ENCODE assay signal across 11 cellular contexts in the genomic region with DNA sequence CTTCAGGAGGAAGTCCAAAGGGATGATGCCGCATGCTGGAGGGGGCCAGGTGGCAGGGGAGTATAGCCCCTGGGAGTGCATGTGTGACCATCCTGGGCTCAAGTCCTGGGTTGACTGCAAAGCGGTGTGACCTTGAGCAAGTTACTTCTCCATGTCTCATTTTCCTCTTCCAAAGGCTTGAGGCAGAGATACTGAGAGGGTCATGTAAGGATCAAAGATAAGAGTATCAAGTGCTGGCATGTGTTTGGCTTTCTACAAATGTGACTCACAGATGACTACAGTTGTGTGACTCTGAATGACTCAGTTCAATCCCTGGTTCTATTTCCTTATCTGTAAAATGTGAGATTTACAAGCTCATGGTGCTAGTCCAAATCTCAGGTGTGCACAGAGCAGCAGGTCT. TPM values are rescaled to one million over a fixed set of nuclear protein-coding genes. Genes with fewer than 3 reads are reported as not detected.
A peak's percentile ranks its signal among the peaks of the same experiment; 100 is the strongest.
DNase-seq lines count a peak whose midpoint lies in the region; ATAC-seq, FAIRE-seq and TF ChIP-seq lines count a peak whose summit lies in the region.
"Had no signal": no experiment of that assay in that cellular context is flagged by ENCODE, and none has a peak within 500 bp of the region (broad histone marks: within the 10 kb centered on the region; RNA-seq: fewer than 3 reads in every experiment).

No MANE protein-coding gene starts in this region.

- H3K4me3 ChIP-seq in HUES48 (ENCODE audit: low read depth, low read length) (no peak overlapping the region), bronchial epithelial cell (ENCODE audit: low read depth, low read length) (no peak overlapping the region), lower lobe of right lung (no peak overlapping the region)
- H3K4me3 ChIP-seq: ovary had no signal

- H3K36me3 ChIP-seq in HUES48 (ENCODE audit: control insufficient read depth, insufficient read depth, low read length) (no peaks in the 10 kb centered on the region), bronchial epithelial cell (ENCODE audit: control insufficient read depth, insufficient read depth, low read length) (no peaks in the 10 kb centered on the region), lower lobe of right lung (no peaks in the 10 kb centered on the region)
- H3K36me3 ChIP-seq: ovary had no signal

- H3K9ac ChIP-seq in HUES48 (ENCODE audit: low read depth, low read length) = no peak overlapping the region

- DNase-seq in bronchial epithelial cell (ENCODE audit: low read depth) (peak; percentile 99), lower lobe of right lung (no peak), GM13977 (ENCODE audit: low spot score) (no peak)
- no peak for DNase-seq in stimulated activated CD4-positive, alpha-beta T cell treated with anti-CD3 and anti-CD28 coated beads, Interleukin-2, amount 100 ng/mL, for 24 hours
- DNase-seq: NCI-H2029 treated with DMSO at 0.1 percent for 48 hours, ovary had no signal

- no peak for TF ChIP-seq CTCF in C4-2B (conservative IDR thresholded peaks at IDR 0.05)
- TF ChIP-seq CTCF in bronchial epithelial cell (IDR thresholded peaks at IDR 0.05; ENCODE audit: insufficient read depth, low read length, severe bottlenecking) = no peak
- TF ChIP-seq CTCF in lower lobe of right lung (IDR thresholded peaks at IDR 0.05) = no peak
- TF ChIP-seq CTCF in GM13977 (IDR thresholded peaks at IDR 0.05; ENCODE audit: extremely low read depth, insufficient read depth, missing control alignments) = no peak

- H3K9me3 ChIP-seq in HUES48 (ENCODE audit: control insufficient read depth, insufficient read depth, low read length) (no peaks in the 10 kb centered on the region), lower lobe of right lung (no peaks in the 10 kb centered on the region)
- H3K9me3 ChIP-seq: ovary had no signal

- H3K4me1 ChIP-seq in HUES48 (ENCODE audit: control insufficient read depth, insufficient read depth, low read length) (peaks cover 4% of the 10 kb centered on the region; the same call in 1 of the 2 replicates), lower lobe of right lung (peaks cover 8% of the 10 kb centered on the region)

- FAIRE-seq in bronchial epithelial cell (lab: Jason Lieb, UNC) = peak; percentile 97

- ATAC-seq in lower lobe of right lung = peak; percentile 45 to 81
- no peak for ATAC-seq in HG03196 (IDR thresholded peaks at IDR 0.05; ENCODE audit: unreplicated experiment)
- ATAC-seq in GM21423 (IDR thresholded peaks at IDR 0.05; ENCODE audit: unreplicated experiment) = no peak

- H3K27me3 ChIP-seq in HUES48 (ENCODE audit: control insufficient read depth, insufficient read depth, low read length) = no peaks in the 10 kb centered on the region
- H3K27me3 ChIP-seq in bronchial epithelial cell (ENCODE audit: control insufficient read depth, insufficient read depth, low read length) = no peaks in the 10 kb centered on the region
- H3K27me3 ChIP-seq in lower lobe of right lung (ENCODE audit: low read depth) = no peaks in the 10 kb centered on the region
- H3K27me3 ChIP-seq: ovary had no signal

- in situ Hi-C loops in GM13977 (cut with MboI; ENCODE audit: low pct_unique_long_range_greater_than_20kb, low sequenced_read_pairs, unreplicated experiment) = no loop called here

- intact Hi-C loops in lower lobe of right lung (cut with DNase I) = no loop called here

- peak overlapping the region; percentile 9; the same call in 1 of the 2 replicates for H3K27ac ChIP-seq in C4-2B
- peak overlapping the region; percentile 21 for H3K27ac ChIP-seq in HUES48 (ENCODE audit: low read depth, low read length)
- H3K27ac ChIP-seq in lower lobe of right lung = no peak overlapping the region
- H3K27ac ChIP-seq: ovary had no signal

RNA-seq across cellular contexts. Expression of gene PROK1, which starts 26.1 kb away (rescaled TPM):
- total RNA-seq in bronchial epithelial cell (not detected in 2 replicates), lower lobe of right lung (not detected)

RNA-seq across cellular contexts. Expression of gene KCNA10, which starts 41.9 kb away (rescaled TPM):
- total RNA-seq in bronchial epithelial cell (not detected in 2 replicates), lower lobe of right lung (not detected)
- total RNA-seq: ovary; T-helper 1 cell treated with Interleukin-12 subunit alpha and Interleukin-12 subunit beta and Interleukin-4 antibody, amounts not matched to agents 30 ng/mL and 1 ng/mL, for 36 hours had no signal

Comparison
In these comparisons a context has a peak if more than half of its experiments do, and no peak if none do; other contexts are left out.
1. ATAC-seq: peak in lower lobe of right lung (2 of 2); none in HG03196 (single experiment) and GM21423 (single experiment).